Comparison of ENCODE assay signal across 8 cellular contexts in genomic region chr11:120172054-120172881, GRCh38. TPM values are rescaled to one million over a fixed set of nuclear protein-coding genes. Genes with fewer than 3 reads are reported as not detected.
DNase-seq lines count a peak whose midpoint lies in the region; ATAC-seq and FAIRE-seq lines count a peak whose summit lies in the region.

No MANE protein-coding gene starts in this region.

- ATAC-seq in CD4-positive, CD25-positive, alpha-beta regulatory T cell (ENCODE audit: low read depth in 2 of 2) = peak; percentile 31 to 42
- peak; percentile 66 for ATAC-seq in GM21381 (IDR thresholded peaks at IDR 0.05; ENCODE audit: unreplicated experiment)
- peak; percentile 38 for ATAC-seq in memory B cell (ENCODE audit: low read depth)
- no peak for ATAC-seq in HG02973 (IDR thresholded peaks at IDR 0.05; ENCODE audit: unreplicated experiment)

- peaks cover 11% of the 10 kb centered on the region for H3K27me3 ChIP-seq in CD4-positive, CD25-positive, alpha-beta regulatory T cell (ENCODE audit: control insufficient read depth, insufficient read depth, low read length)

- H3K4me3 ChIP-seq in CD4-positive, CD25-positive, alpha-beta regulatory T cell (ENCODE audit: low read depth, low read length) = no peak overlapping the region

- H3K36me3 ChIP-seq in CD4-positive, CD25-positive, alpha-beta regulatory T cell (ENCODE audit: control insufficient read depth, insufficient read depth, low read length) = no peaks in the 10 kb centered on the region

- peaks cover 53% of the 10 kb centered on the region for H3K27me3 Mint-ChIP-seq in CD4-positive, CD25-positive, alpha-beta regulatory T cell
- H3K27me3 Mint-ChIP-seq in activated CD4-positive, alpha-beta T cell treated with anti-CD3 and anti-CD28 coated beads, Interleukin-2, amount 10 ng/mL, durations not matched to agents 7 days and 5 days = peaks cover 59% of the 10 kb centered on the region
- peaks cover 30% of the 10 kb centered on the region for H3K27me3 Mint-ChIP-seq in memory B cell

- no peak overlapping the region for H3K27ac ChIP-seq in CD4-positive, CD25-positive, alpha-beta regulatory T cell (ENCODE audit: insufficient read depth, low read length, poor library complexity, severe bottlenecking)

- no peak overlapping the region for H3K27ac Mint-ChIP-seq in CD4-positive, CD25-positive, alpha-beta regulatory T cell
- H3K27ac Mint-ChIP-seq in activated CD4-positive, alpha-beta T cell treated with anti-CD3 and anti-CD28 coated beads, Interleukin-2, amount 10 ng/mL, durations not matched to agents 7 days and 5 days = no peak overlapping the region
- H3K27ac Mint-ChIP-seq in memory B cell = no peak overlapping the region

- POLR2A ChIA-PET in activated CD4-positive, alpha-beta T cell treated with anti-CD3 and anti-CD28 coated beads, Interleukin-2, amount 10 ng/mL, durations not matched to agents 7 days and 5 days (lab: Charles Lee) = no interaction called here

- no peaks in the 10 kb centered on the region for H3K36me3 Mint-ChIP-seq in CD4-positive, CD25-positive, alpha-beta regulatory T cell
- H3K36me3 Mint-ChIP-seq in activated CD4-positive, alpha-beta T cell treated with anti-CD3 and anti-CD28 coated beads, Interleukin-2, amount 10 ng/mL, durations not matched to agents 7 days and 5 days (ENCODE audit: low read depth) = no peaks in the 10 kb centered on the region
- H3K36me3 Mint-ChIP-seq in memory B cell = no peaks in the 10 kb centered on the region

- CTCF ChIA-PET in activated CD4-positive, alpha-beta T cell treated with anti-CD3 and anti-CD28 coated beads, Interleukin-2, amount 10 ng/mL, durations not matched to agents 7 days and 5 days (lab: Charles Lee) = interaction anchor here (1.0 to 1.5 kb wide), 2 partner anchors 8 to 34 kb away, joined by 3 to 4 read pairs; no protein-coding TSS in a partner anchor

- H3K4me1 Mint-ChIP-seq in CD4-positive, CD25-positive, alpha-beta regulatory T cell = peaks cover 0 to 9% (median 2%) of the 10 kb centered on the region in 4 donors
- peaks cover 5% of the 10 kb centered on the region for H3K4me1 Mint-ChIP-seq in activated CD4-positive, alpha-beta T cell treated with anti-CD3 and anti-CD28 coated beads, Interleukin-2, amount 10 ng/mL, durations not matched to agents 7 days and 5 days
- H3K4me1 Mint-ChIP-seq in memory B cell = peaks cover 10% of the 10 kb centered on the region

- peaks cover 10% of the 10 kb centered on the region for H3K4me1 ChIP-seq in CD4-positive, CD25-positive, alpha-beta regulatory T cell (ENCODE audit: control insufficient read depth, insufficient read depth, low read length, poor library complexity, severe bottlenecking)

- DNase-seq in CD4-positive, CD25-positive, alpha-beta regulatory T cell = peak in 2 of 3 donors; percentile 7 to 40
- DNase-seq in NCI-H2107 treated with DMSO at 0.1 percent for 48 hours (lab: John Stamatoyannopoulos, UW; ENCODE audit: unreplicated experiment) = peak; percentile 54
- DNase-seq in activated CD4-positive, alpha-beta T cell treated with anti-CD3 and anti-CD28 coated beads, Interleukin-2, amount 10 ng/mL, durations not matched to agents 7 days and 5 days = peak; percentile 58
- no peak for DNase-seq in memory B cell (ENCODE audit: low spot score in 2 of 2)
- DNase-seq in stimulated activated naive CD4-positive, alpha-beta T cell treated with Interleukin-2 at 50 U/mL for 16 hours (lab: John Stamatoyannopoulos, UW) = peak; percentile 21

- FAIRE-seq in endometrium (lab: Jason Lieb, UNC) = peak; percentile 57

- H3K4me3 Mint-ChIP-seq in CD4-positive, CD25-positive, alpha-beta regulatory T cell = no peak overlapping the region
- H3K4me3 Mint-ChIP-seq in activated CD4-positive, alpha-beta T cell treated with anti-CD3 and anti-CD28 coated beads, Interleukin-2, amount 10 ng/mL, durations not matched to agents 7 days and 5 days = no peak overlapping the region
- H3K4me3 Mint-ChIP-seq in memory B cell = no peak overlapping the region

- H3K9me3 ChIP-seq in CD4-positive, CD25-positive, alpha-beta regulatory T cell (ENCODE audit: control insufficient read depth in 2 of 2, low read length in 2 of 2) = no peaks in the 10 kb centered on the region

- H3K9me3 Mint-ChIP-seq in CD4-positive, CD25-positive, alpha-beta regulatory T cell = peaks cover 0 to 3% (median 0%) of the 10 kb centered on the region in 7 donors
- no peaks in the 10 kb centered on the region for H3K9me3 Mint-ChIP-seq in activated CD4-positive, alpha-beta T cell treated with anti-CD3 and anti-CD28 coated beads, Interleukin-2, amount 10 ng/mL, durations not matched to agents 7 days and 5 days
- H3K9me3 Mint-ChIP-seq in memory B cell = no peaks in the 10 kb centered on the region

RNA-seq across cellular contexts. Expression of gene TRIM29, which starts 34.4 kb away (rescaled TPM):
- not detected for total RNA-seq in CD4-positive, CD25-positive, alpha-beta regulatory T cell
- not detected for polyA plus RNA-seq in CD4-positive, CD25-positive, alpha-beta regulatory T cell
- total RNA-seq in activated CD4-positive, alpha-beta T cell treated with anti-CD3 and anti-CD28 coated beads, Interleukin-2, amount 10 ng/mL, durations not matched to agents 7 days and 5 days = not detected

RNA-seq across cellular contexts. Expression of gene OAF, which starts 38.6 kb away (rescaled TPM):
- 1.2 TPM for total RNA-seq in CD4-positive, CD25-positive, alpha-beta regulatory T cell
- 1 to 10 TPM in 1 of 4 donors, under 1 TPM in 3; 0.38 to 1.1 (median 0.47) TPM for polyA plus RNA-seq in CD4-positive, CD25-positive, alpha-beta regulatory T cell
- 1 to 10 TPM; 1.7 to 3.4 TPM for total RNA-seq in activated CD4-positive, alpha-beta T cell treated with anti-CD3 and anti-CD28 coated beads, Interleukin-2, amount 10 ng/mL, durations not matched to agents 7 days and 5 days

Comparison
In these comparisons a context has a peak if more than half of its experiments do, and no peak if none do; other contexts are left out.
1. DNase-seq: peak in CD4-positive, CD25-positive, alpha-beta regulatory T cell (2 of 3), NCI-H2107 treated with DMSO at 0.1 percent for 48 hours (single experiment), activated CD4-positive, alpha-beta T cell treated with anti-CD3 and anti-CD28 coated beads, Interleukin-2, amount 10 ng/mL, durations not matched to agents 7 days and 5 days (single experiment) and stimulated activated naive CD4-positive, alpha-beta T cell treated with Interleukin-2 at 50 U/mL for 16 hours (single experiment); none in memory B cell (0 of 2).